Comparison of ENCODE assay signal across 1 cellular context in the genomic region with DNA sequence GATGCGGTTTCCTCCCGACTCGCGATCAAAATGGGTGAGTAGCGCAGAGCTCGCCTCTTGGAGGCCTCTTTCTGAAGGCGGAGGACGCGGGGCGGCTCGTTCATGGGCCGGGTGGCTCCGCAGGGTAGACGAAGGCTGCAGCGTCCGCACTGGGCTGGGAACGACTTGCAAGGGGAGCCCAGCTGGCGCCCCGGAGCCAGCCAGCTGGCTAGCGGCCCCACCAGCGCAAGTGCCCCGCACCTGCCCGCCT.
TF ChIP-seq lines count a peak whose summit lies in the region.

No MANE protein-coding gene starts in this region.

TF ChIP-seq in WTC11, 78 proteins besides CTCF, POLR2A, EP300 and RAD21 (continued from another document):
- TF ChIP-seq, protein P1, sequence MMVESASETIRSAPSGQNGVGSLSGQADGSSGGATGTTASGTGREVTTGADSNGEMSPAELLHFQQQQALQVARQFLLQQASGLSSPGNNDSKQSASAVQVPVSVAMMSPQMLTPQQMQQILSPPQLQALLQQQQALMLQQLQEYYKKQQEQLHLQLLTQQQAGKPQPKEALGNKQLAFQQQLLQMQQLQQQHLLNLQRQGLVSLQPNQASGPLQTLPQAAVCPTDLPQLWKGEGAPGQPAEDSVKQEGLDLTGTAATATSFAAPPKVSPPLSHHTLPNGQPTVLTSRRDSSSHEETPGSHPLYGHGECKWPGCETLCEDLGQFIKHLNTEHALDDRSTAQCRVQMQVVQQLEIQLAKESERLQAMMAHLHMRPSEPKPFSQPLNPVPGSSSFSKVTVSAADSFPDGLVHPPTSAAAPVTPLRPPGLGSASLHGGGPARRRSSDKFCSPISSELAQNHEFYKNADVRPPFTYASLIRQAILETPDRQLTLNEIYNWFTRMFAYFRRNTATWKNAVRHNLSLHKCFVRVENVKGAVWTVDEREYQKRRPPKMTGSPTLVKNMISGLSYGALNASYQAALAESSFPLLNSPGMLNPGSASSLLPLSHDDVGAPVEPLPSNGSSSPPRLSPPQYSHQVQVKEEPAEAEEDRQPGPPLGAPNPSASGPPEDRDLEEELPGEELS (CRISPR knock-in tag; IDR thresholded peaks at IDR 0.05): no peak
- TF ChIP-seq JAZF1 (CRISPR knock-in tag; IDR thresholded peaks at IDR 0.05): no peak
- TF ChIP-seq ZNF232 (CRISPR knock-in tag; IDR thresholded peaks at IDR 0.05): no peak
- TF ChIP-seq, protein P2, sequence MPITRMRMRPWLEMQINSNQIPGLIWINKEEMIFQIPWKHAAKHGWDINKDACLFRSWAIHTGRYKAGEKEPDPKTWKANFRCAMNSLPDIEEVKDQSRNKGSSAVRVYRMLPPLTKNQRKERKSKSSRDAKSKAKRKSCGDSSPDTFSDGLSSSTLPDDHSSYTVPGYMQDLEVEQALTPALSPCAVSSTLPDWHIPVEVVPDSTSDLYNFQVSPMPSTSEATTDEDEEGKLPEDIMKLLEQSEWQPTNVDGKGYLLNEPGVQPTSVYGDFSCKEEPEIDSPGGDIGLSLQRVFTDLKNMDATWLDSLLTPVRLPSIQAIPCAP (CRISPR knock-in tag; IDR thresholded peaks at IDR 0.05): no peak
TF ChIP-seq in WTC11: peak in this region for 0.
